8 cellular contexts compared by ENCODE assay signal in genomic region chr6:47047479-47048411, GRCh38. TPM values are rescaled to one million over a fixed set of nuclear protein-coding genes. Genes with fewer than 3 reads are reported as not detected.
DNase-seq lines count a peak whose midpoint lies in the region; ATAC-seq and TF ChIP-seq lines count a peak whose summit lies in the region.

No MANE protein-coding gene starts in this region.

- no peak overlapping the region for H3K27ac Mint-ChIP-seq in activated CD8-positive, alpha-beta T cell treated with anti-CD3 and anti-CD28 coated beads for 36 hours

- H3K9me3 Mint-ChIP-seq in activated CD8-positive, alpha-beta T cell treated with anti-CD3 and anti-CD28 coated beads for 36 hours, result no peaks in the 10 kb centered on the region

- intact Hi-C loops in activated CD8-positive, alpha-beta T cell treated with anti-CD3 and anti-CD28 coated beads for 36 hours (cut with micrococcal nuclease), result loop anchor here (2.0 kb wide), 1 partner anchor 199 kb away; no protein-coding TSS in a partner anchor
- intact Hi-C loops in head of caudate nucleus (cut with DNase I), result loop anchor here (10.0 kb wide), 1 partner anchor 193 kb away; no protein-coding TSS in a partner anchor

- no peaks in the 10 kb centered on the region for H3K4me1 Mint-ChIP-seq in activated CD8-positive, alpha-beta T cell treated with anti-CD3 and anti-CD28 coated beads for 36 hours (ENCODE audit: low read depth)

- POLR2A ChIA-PET in activated CD8-positive, alpha-beta T cell treated with anti-CD3 and anti-CD28 coated beads for 36 hours (lab: Charles Lee), result no interaction called here

- peak; percentile 63 for DNase-seq in D341Med (ENCODE audit: low spot score)
- DNase-seq in NCI-H460 (ENCODE audit: extremely low read depth, low read depth), result peak; percentile 46
- peak; percentile 51 for DNase-seq in activated CD8-positive, alpha-beta T cell treated with anti-CD3 and anti-CD28 coated beads for 36 hours
- DNase-seq in head of caudate nucleus, result peak in 27 of 42 donors; percentile 14 to 73 (median 38)
- peak; percentile 89 for DNase-seq in pons (ENCODE audit: low spot score)
- DNase-seq in central memory CD4-positive, alpha-beta T cell, result no peak

- ATAC-seq in GM19023 (IDR thresholded peaks at IDR 0.05; ENCODE audit: unreplicated experiment) (peak; percentile 80), HG03432 (IDR thresholded peaks at IDR 0.05; ENCODE audit: unreplicated experiment) (peak; percentile 91)
- ATAC-seq in activated CD8-positive, alpha-beta T cell treated with anti-CD3 and anti-CD28 coated beads for 36 hours, result peak; percentile 65

- H3K36me3 Mint-ChIP-seq in activated CD8-positive, alpha-beta T cell treated with anti-CD3 and anti-CD28 coated beads for 36 hours (ENCODE audit: low read depth), result no peaks in the 10 kb centered on the region

- CTCF ChIA-PET in activated CD8-positive, alpha-beta T cell treated with anti-CD3 and anti-CD28 coated beads for 36 hours (lab: Charles Lee), result interaction anchor here (0.7 to 3.7 kb wide), 15 partner anchors 10 to 335 kb away, joined by 3 to 31 read pairs (median 3); no protein-coding TSS in a partner anchor

- H3K4me3 Mint-ChIP-seq in activated CD8-positive, alpha-beta T cell treated with anti-CD3 and anti-CD28 coated beads for 36 hours, result no peak overlapping the region

- peaks cover 6% of the 10 kb centered on the region for H3K27me3 Mint-ChIP-seq in activated CD8-positive, alpha-beta T cell treated with anti-CD3 and anti-CD28 coated beads for 36 hours

- peak; percentile 37 for TF ChIP-seq CTCF in activated CD8-positive, alpha-beta T cell treated with anti-CD3 and anti-CD28 coated beads for 36 hours (IDR thresholded peaks at IDR 0.05)

RNA-seq across cellular contexts. Expression of gene ADGRF1, which starts 5.6 kb away (rescaled TPM):
- total RNA-seq in NCI-H460 (2014; rRNA removed; shearing (Covaris generic)), result not detected in 2 replicates
- polyA plus RNA-seq in NCI-H460 (2014; cell fraction: nucleus; rRNA removed), result not detected in 2 replicates
- not detected for total RNA-seq in activated CD8-positive, alpha-beta T cell treated with anti-CD3 and anti-CD28 coated beads for 36 hours
